26 cellular contexts compared by ENCODE assay signal in the genomic region with DNA sequence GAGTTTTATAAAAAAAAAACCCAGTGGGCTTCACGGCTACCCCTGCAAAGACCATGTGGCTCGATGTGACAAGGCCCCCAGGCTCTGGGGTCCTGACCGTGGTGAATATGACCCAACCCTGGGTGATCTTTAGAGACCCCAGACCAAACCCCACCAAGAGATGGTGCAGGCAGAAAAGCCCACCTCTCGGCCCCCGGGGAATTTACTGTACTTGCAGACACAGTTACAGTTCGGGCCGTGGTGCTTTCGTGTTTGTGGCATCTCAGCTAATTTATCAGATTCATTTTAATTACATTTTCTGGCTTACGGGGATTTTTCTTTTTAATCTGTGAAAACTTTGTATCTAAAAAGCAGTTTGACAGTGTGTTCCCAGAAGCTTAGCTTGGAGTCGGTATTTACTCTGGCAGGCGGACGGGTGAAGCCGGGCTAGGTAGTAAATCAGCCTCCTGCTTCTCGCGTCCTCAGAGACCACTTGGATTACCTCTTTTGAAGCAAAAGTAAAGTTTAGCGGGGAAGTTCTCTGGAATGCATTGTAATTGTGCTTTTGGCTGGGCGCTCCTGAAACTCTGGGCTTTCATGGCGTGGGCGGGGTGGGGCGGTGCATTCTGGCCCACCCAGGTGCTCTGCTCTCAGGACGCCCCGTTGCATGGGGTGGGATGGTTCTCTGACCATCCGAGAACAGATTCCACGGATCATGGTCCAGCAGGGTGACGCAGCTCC. TPM values are rescaled to one million over a fixed set of nuclear protein-coding genes. Genes with fewer than 3 reads are reported as not detected.
DNase-seq lines count a peak whose midpoint lies in the region; ATAC-seq and TF ChIP-seq lines count a peak whose summit lies in the region.
"Had no signal": no experiment of that assay in that cellular context is flagged by ENCODE, and none has a peak within 500 bp of the region (broad histone marks: within the 10 kb centered on the region; RNA-seq: fewer than 3 reads in every experiment).

No MANE protein-coding gene starts in this region.

- H3K4me3 Mint-ChIP-seq in endodermal cell (no peak overlapping the region), type B pancreatic cell (no peak overlapping the region)
- H3K4me3 Mint-ChIP-seq in activated CD8-positive, alpha-beta memory T cell treated with anti-CD3 and anti-CD28 coated beads, Interleukin-2, amount 10 ng/mL, durations not matched to agents 7 days and 5 days, result no peak overlapping the region
- H3K4me3 Mint-ChIP-seq: CD8-positive, alpha-beta memory T cell had no signal

- H4K20me1 ChIP-seq in mammary epithelial cell (ENCODE audit: insufficient read depth, low read length), result no peaks in the 10 kb centered on the region

- ATAC-seq in activated CD8-positive, alpha-beta memory T cell treated with anti-CD3 and anti-CD28 coated beads, Interleukin-2, amount 10 ng/mL, durations not matched to agents 7 days and 5 days, result no peak

- H3K27ac Mint-ChIP-seq in endodermal cell (peak overlapping the region; percentile 33), type B pancreatic cell (peak overlapping the region; percentile 46)
- no peak overlapping the region for H3K27ac Mint-ChIP-seq in activated CD8-positive, alpha-beta memory T cell treated with anti-CD3 and anti-CD28 coated beads, Interleukin-2, amount 10 ng/mL, durations not matched to agents 7 days and 5 days
- H3K27ac Mint-ChIP-seq: CD8-positive, alpha-beta memory T cell had no signal

- dilution Hi-C loops in mammary epithelial cell (cut with HindIII; ENCODE audit: low sequenced_read_pairs), result loop anchor here (5.0 to 10.0 kb wide), 4 partner anchors 79 to 261 kb away; no protein-coding TSS in a partner anchor

- H3K36me3 Mint-ChIP-seq in endodermal cell (ENCODE audit: low read depth), result no peaks in the 10 kb centered on the region
- no peaks in the 10 kb centered on the region for H3K36me3 Mint-ChIP-seq in type B pancreatic cell
- H3K36me3 Mint-ChIP-seq in activated CD8-positive, alpha-beta memory T cell treated with anti-CD3 and anti-CD28 coated beads, Interleukin-2, amount 10 ng/mL, durations not matched to agents 7 days and 5 days, result no peaks in the 10 kb centered on the region
- H3K36me3 Mint-ChIP-seq: CD8-positive, alpha-beta memory T cell had no signal

- H3K4me1 ChIP-seq in breast epithelium, result peaks cover 8 to 9% of the 10 kb centered on the region in 2 donors
- no peaks in the 10 kb centered on the region for H3K4me1 ChIP-seq in mammary epithelial cell (ENCODE audit: insufficient read depth, low read length)
- no peaks in the 10 kb centered on the region for H3K4me1 ChIP-seq in endodermal cell (ENCODE audit: control insufficient read depth, insufficient read depth, low read length)
- peaks cover 18% of the 10 kb centered on the region for H3K4me1 ChIP-seq in prostate gland (replicated peaks)
- peaks cover 0 to 13% (median 10%) of the 10 kb centered on the region in 4 donors for H3K4me1 ChIP-seq in esophagus muscularis mucosa
- H3K4me1 ChIP-seq: HAP-1, Peyer's patch had no signal

- no peak overlapping the region for H3K4me2 ChIP-seq in mammary epithelial cell (ENCODE audit: insufficient read depth, low read depth, low read length)

- TF ChIP-seq CTCF in breast epithelium (IDR thresholded peaks at IDR 0.05) (no peak), mammary epithelial cell (conservative IDR thresholded peaks at IDR 0.05 in 1 of 2, IDR thresholded peaks at IDR 0.05 in 1 of 2; ENCODE audit: extremely low read depth in 1 of 2, insufficient read depth in 1 of 2, low read depth in 1 of 2, low read length in 2 of 2) (no peak), endodermal cell (conservative IDR thresholded peaks at IDR 0.05) (no peak), prostate gland (IDR thresholded peaks at IDR 0.05) (no peak), type B pancreatic cell (conservative IDR thresholded peaks at IDR 0.05) (no peak), esophagus muscularis mucosa (IDR thresholded peaks at IDR 0.05) (no peak)

- CTCF ChIA-PET in mammary epithelial cell (lab: Charles Lee; ENCODE audit: low non-redundant PET), result no interaction called here
- CTCF ChIA-PET in activated CD8-positive, alpha-beta memory T cell treated with anti-CD3 and anti-CD28 coated beads, Interleukin-2, amount 10 ng/mL, durations not matched to agents 7 days and 5 days (lab: Charles Lee), result no interaction called here

- no TSS peak for BruUV-seq in mammary epithelial cell (replicated peaks; lab: Mats Ljungman, UMichigan)

- 70% methylated on average over 24 of the region's 25 CpGs for WGBS in mammary epithelial cell (ENCODE audit: low coverage, missing lambda C conversion rate)
- 88 to 92% methylated on average over 15 to 25 of the region's 25 CpGs for WGBS in endodermal cell (ENCODE audit: insufficient coverage in 1 of 2, insufficient read length in 1 of 2), 2 experiments
- 24% methylated on average over 25 of the region's 25 CpGs for WGBS in prostate gland
- 87% methylated on average over 23 of the region's 25 CpGs for WGBS in esophagus muscularis mucosa

- DNase-seq in breast epithelium (ENCODE audit: low spot score in 2 of 2) (no peak), mammary epithelial cell (no peak), endodermal cell (no peak), prostate gland (ENCODE audit: low spot score) (peak; percentile 31), type B pancreatic cell (ENCODE audit: extremely low spot score, unreplicated experiment) (no peak), esophagus muscularis mucosa (ENCODE audit: extremely low spot score) (no peak), NCI-H226 (no peak)
- DNase-seq in activated CD8-positive, alpha-beta memory T cell treated with anti-CD3 and anti-CD28 coated beads, Interleukin-2, amount 10 ng/mL, durations not matched to agents 7 days and 5 days, result no peak
- DNase-seq: ACHN; Calu3; CD8-positive, alpha-beta memory T cell; GM23248; IMR-90; Kasumi-1; NCI-H1417; NCI-H1694 treated with DMSO at 0.1 percent for 48 hours; NCI-H2081 treated with DMSO at 0.1 percent for 48 hours; NCI-H2171 treated with DMSO at 0.1 percent for 48 hours; NCI-H446; NCI-H526; Peyer's patch had no signal

- H3K27me3 Mint-ChIP-seq in endodermal cell (ENCODE audit: insufficient read depth) (no peaks in the 10 kb centered on the region), type B pancreatic cell (peaks cover 5% of the 10 kb centered on the region)
- no peaks in the 10 kb centered on the region for H3K27me3 Mint-ChIP-seq in activated CD8-positive, alpha-beta memory T cell treated with anti-CD3 and anti-CD28 coated beads, Interleukin-2, amount 10 ng/mL, durations not matched to agents 7 days and 5 days

- no peaks in the 10 kb centered on the region for H3K9me3 Mint-ChIP-seq in endodermal cell
- H3K9me3 Mint-ChIP-seq in type B pancreatic cell, result no peaks in the 10 kb centered on the region
- H3K9me3 Mint-ChIP-seq in activated CD8-positive, alpha-beta memory T cell treated with anti-CD3 and anti-CD28 coated beads, Interleukin-2, amount 10 ng/mL, durations not matched to agents 7 days and 5 days (ENCODE audit: low read depth), result no peaks in the 10 kb centered on the region
- H3K9me3 Mint-ChIP-seq: CD8-positive, alpha-beta memory T cell had no signal

- H3K27me3 ChIP-seq in breast epithelium (no peaks in the 10 kb centered on the region), mammary epithelial cell (ENCODE audit: insufficient read depth, low read length) (no peaks in the 10 kb centered on the region), endodermal cell (ENCODE audit: control insufficient read depth, insufficient read depth, low read length, poor library complexity, severe bottlenecking) (no peaks in the 10 kb centered on the region), prostate gland (replicated peaks; ENCODE audit: insufficient read depth) (no peaks in the 10 kb centered on the region), esophagus muscularis mucosa (no peaks in the 10 kb centered on the region)
- H3K27me3 ChIP-seq: Peyer's patch had no signal

- H3K9ac ChIP-seq in mammary epithelial cell (ENCODE audit: insufficient read depth, low read length) (no peak overlapping the region), endodermal cell (ENCODE audit: extremely low read depth, low read length, poor library complexity, severe bottlenecking) (no peak overlapping the region)
- H3K9ac ChIP-seq: GM23248 had no signal

- in situ Hi-C loops in mammary epithelial cell (cut with MboI; ENCODE audit: low sequenced_read_pairs in 2 of 2), result no loop called here

- H3K4me1 Mint-ChIP-seq in endodermal cell (peaks cover 16% of the 10 kb centered on the region), type B pancreatic cell (ENCODE audit: unreplicated experiment) (peaks cover 29% of the 10 kb centered on the region)
- H3K4me1 Mint-ChIP-seq in activated CD8-positive, alpha-beta memory T cell treated with anti-CD3 and anti-CD28 coated beads, Interleukin-2, amount 10 ng/mL, durations not matched to agents 7 days and 5 days, result no peaks in the 10 kb centered on the region
- H3K4me1 Mint-ChIP-seq: CD8-positive, alpha-beta memory T cell had no signal

- peaks cover 44% of the 10 kb centered on the region for H3K79me2 ChIP-seq in mammary epithelial cell (ENCODE audit: insufficient read depth, low read length)

- H3K27ac ChIP-seq in breast epithelium (peak overlapping the region; percentile 84), mammary epithelial cell (ENCODE audit: insufficient read depth, low read depth, low read length) (no peak overlapping the region), endodermal cell (ENCODE audit: low read depth, low read length) (no peak overlapping the region), prostate gland (peak overlapping the region in 1 of 2 donors; percentile 5), esophagus muscularis mucosa (replicated peaks in 1 of 4) (no peak overlapping the region)
- H3K27ac ChIP-seq: 22Rv1, C4-2B, GM23248, Peyer's patch had no signal

- H3K4me3 ChIP-seq in breast epithelium (no peak overlapping the region), mammary epithelial cell (replicated peaks in 1 of 3; ENCODE audit: insufficient read depth in 1 of 3, low read depth in 2 of 3, low read length in 3 of 3) (no peak overlapping the region), endodermal cell (ENCODE audit: low read length) (no peak overlapping the region), prostate gland (no peak overlapping the region), esophagus muscularis mucosa (no peak overlapping the region)
- H3K4me3 ChIP-seq: GM23248, HAP-1, Peyer's patch had no signal

- no peak for TF ChIP-seq POLR2A in breast epithelium (IDR thresholded peaks at IDR 0.05)
- no peak for TF ChIP-seq POLR2A in prostate gland (IDR thresholded peaks at IDR 0.05)
- TF ChIP-seq POLR2A in esophagus muscularis mucosa (IDR thresholded peaks at IDR 0.05; ENCODE audit: low read depth), result no peak

- intact Hi-C loops in breast epithelium (cut with DNase I; ENCODE audit: low total_unique reads), result no loop called here
- intact Hi-C loops in mammary epithelial cell (cut with micrococcal nuclease), result no loop called here
- intact Hi-C loops in prostate gland (cut with DNase I), result no loop called here
- intact Hi-C loops in esophagus muscularis mucosa (cut with DNase I), result no loop called here

- no peak overlapping the region for H2AFZ ChIP-seq in mammary epithelial cell (ENCODE audit: low read depth, low read length)
- H2AFZ ChIP-seq: GM23248 had no signal

- H3K36me3 ChIP-seq in breast epithelium, result no peaks in the 10 kb centered on the region
- peaks cover 8% of the 10 kb centered on the region for H3K36me3 ChIP-seq in mammary epithelial cell (ENCODE audit: insufficient read depth, low read length)
- no peaks in the 10 kb centered on the region for H3K36me3 ChIP-seq in endodermal cell (ENCODE audit: control insufficient read depth, insufficient read depth, low read length)
- no peaks in the 10 kb centered on the region for H3K36me3 ChIP-seq in prostate gland
- H3K36me3 ChIP-seq in esophagus muscularis mucosa, result no peaks in the 10 kb centered on the region
- H3K36me3 ChIP-seq: HAP-1, Peyer's patch had no signal

- TF ChIP-seq EP300 in esophagus muscularis mucosa (IDR thresholded peaks at IDR 0.05), result no peak

- no peaks in the 10 kb centered on the region for H3K9me3 ChIP-seq in breast epithelium
- H3K9me3 ChIP-seq in mammary epithelial cell (replicated peaks; ENCODE audit: insufficient read depth, low read length), result no peaks in the 10 kb centered on the region
- H3K9me3 ChIP-seq in endodermal cell (ENCODE audit: control insufficient read depth, low read length), result no peaks in the 10 kb centered on the region
- H3K9me3 ChIP-seq in prostate gland, result no peaks in the 10 kb centered on the region
- H3K9me3 ChIP-seq in esophagus muscularis mucosa, result no peaks in the 10 kb centered on the region
- H3K9me3 ChIP-seq: HAP-1, Peyer's patch had no signal

RNA-seq across cellular contexts. Expression of a gene that starts 25.3 kb away (rescaled TPM):
- total RNA-seq in breast epithelium, result 10 to 100 TPM in 2 of 3 donors, 1 to 10 TPM in 1; 3.7 to 95.0 (median 53.7) TPM
- 100 to 1,000 TPM in 1 of 2 donors, 10 to 100 TPM in 1; 54.3 to 181 TPM for total RNA-seq in mammary epithelial cell
- polyA plus RNA-seq in mammary epithelial cell, result 147 TPM
- polyA minus RNA-seq in mammary epithelial cell, result 191 TPM
- total RNA-seq in endodermal cell, result 1 to 10 TPM; 3.0 to 7.7 TPM
- 1.1 TPM for polyA plus RNA-seq in endodermal cell (2013, experiment 1 of 2)
- polyA plus RNA-seq in endodermal cell (2013, experiment 2 of 2), result 0.62 TPM
- total RNA-seq in prostate gland, result 10 to 100 TPM; 34.6 to 43.9 TPM
- total RNA-seq in type B pancreatic cell (ENCODE audit: low replicate concordance), result 14.9 and 29.2 TPM in 2 replicates
- total RNA-seq in esophagus muscularis mucosa, result 100 to 1,000 TPM in 1 of 4 donors, 10 to 100 TPM in 3; 25.3 to 107 (median 48.8) TPM
- not detected for total RNA-seq in activated CD8-positive, alpha-beta memory T cell treated with anti-CD3 and anti-CD28 coated beads, Interleukin-2, amount 10 ng/mL, durations not matched to agents 7 days and 5 days
- total RNA-seq: CD8-positive, alpha-beta memory T cell; MCF 10A; OCI-LY7 had no signal
- polyA plus RNA-seq: CD8-positive, alpha-beta memory T cell; GM23248 had no signal

Comparison
In these comparisons a context has a peak if more than half of its experiments do, and no peak if none do; other contexts are left out.
1. H3K27ac ChIP-seq: peak in breast epithelium (2 of 2); none in mammary epithelial cell (single experiment), endodermal cell (single experiment) and esophagus muscularis mucosa (0 of 4).
2. RNA of a gene that starts 25.3 kb away (total RNA-seq): 54.3 to 181 TPM in mammary epithelial cell, 3.7 to 95.0 TPM in breast epithelium, 25.3 to 107 TPM in esophagus muscularis mucosa, 34.6 to 43.9 TPM in prostate gland, 14.9 to 29.2 TPM in type B pancreatic cell and 3.0 to 7.7 TPM in endodermal cell; not detected in activated CD8-positive, alpha-beta memory T cell treated with anti-CD3 and anti-CD28 coated beads, Interleukin-2, amount 10 ng/mL, durations not matched to agents 7 days and 5 days; every median in the first group is over 4 times any median in the second.